In genomic region chr16:74699666-74700065, GRCh38 we compare ENCODE assay signal across 8 cellular contexts. TPM values are rescaled to one million over a fixed set of nuclear protein-coding genes. Genes with fewer than 3 reads are reported as not detected.
A peak's percentile ranks its signal among the peaks of the same experiment; 100 is the strongest.
DNase-seq lines count a peak whose midpoint lies in the region; ATAC-seq and TF ChIP-seq lines count a peak whose summit lies in the region.

No MANE protein-coding gene starts in this region.

- peaks cover 22% of the 10 kb centered on the region for H3K36me3 Mint-ChIP-seq in T-helper 1 cell treated with Interleukin-12 subunit alpha and Interleukin-12 subunit beta and Interleukin-4 antibody, amounts not matched to agents 30 μg/mL and 1 μg/mL, for 36 hours (ENCODE audit: low read depth)

- H3K27me3 ChIP-seq in WERI-Rb-1 (ENCODE audit: insufficient read depth, low read depth, severe bottlenecking) (no peaks in the 10 kb centered on the region), stomach (no peaks in the 10 kb centered on the region)

- peak overlapping the region; percentile 67 for H3K27ac Mint-ChIP-seq in T-helper 1 cell treated with Interleukin-12 subunit alpha and Interleukin-12 subunit beta and Interleukin-4 antibody, amounts not matched to agents 30 μg/mL and 1 μg/mL, for 36 hours

- H3K36me3 ChIP-seq in WERI-Rb-1 (no peaks in the 10 kb centered on the region), stomach (peaks cover 3 to 9% (median 8%) of the 10 kb centered on the region in 4 donors)

- peaks cover 18 to 59% (median 32%) of the 10 kb centered on the region in 4 donors for H3K4me1 ChIP-seq in stomach

- no peak for TF ChIP-seq CTCF in WERI-Rb-1 (IDR thresholded peaks at IDR 0.05; ENCODE audit: low read depth, low read length)
- no peak for TF ChIP-seq CTCF in foreskin fibroblast (IDR thresholded peaks at IDR 0.05; ENCODE audit: low read depth, low read length)
- no peak for TF ChIP-seq CTCF in stomach (IDR thresholded peaks at IDR 0.05)

- H3K4me3 Mint-ChIP-seq in T-helper 1 cell treated with Interleukin-12 subunit alpha and Interleukin-12 subunit beta and Interleukin-4 antibody, amounts not matched to agents 30 μg/mL and 1 μg/mL, for 36 hours: peak overlapping the region; percentile 80

- peaks cover 52% of the 10 kb centered on the region for H3K4me1 Mint-ChIP-seq in T-helper 1 cell treated with Interleukin-12 subunit alpha and Interleukin-12 subunit beta and Interleukin-4 antibody, amounts not matched to agents 30 μg/mL and 1 μg/mL, for 36 hours (ENCODE audit: low read depth)

- no peak for TF ChIP-seq EP300 in stomach (IDR thresholded peaks at IDR 0.05)

- in situ Hi-C loops in ACHN (cut with HindIII; ENCODE audit: low pct_ligation_motif_present, low pct_unique_long_range_greater_than_20kb, low sequenced_read_pairs): loop anchor here (5.0 to 25.0 kb wide), 2 partner anchors 43 to 163 kb away; no protein-coding TSS in a partner anchor

- 52 to 63% (median 61%) methylated on average over 4 of the region's 4 CpGs for WGBS in stomach, 5 donors

- no peaks in the 10 kb centered on the region for H3K9me3 Mint-ChIP-seq in T-helper 1 cell treated with Interleukin-12 subunit alpha and Interleukin-12 subunit beta and Interleukin-4 antibody, amounts not matched to agents 30 μg/mL and 1 μg/mL, for 36 hours

- intact Hi-C loops in stomach (cut with DNase I; ENCODE audit: low total_unique reads): no loop called here

- no peak for ATAC-seq in GM21526 (IDR thresholded peaks at IDR 0.05; ENCODE audit: low FRiP score, unreplicated experiment)

- H3K27me3 Mint-ChIP-seq in T-helper 1 cell treated with Interleukin-12 subunit alpha and Interleukin-12 subunit beta and Interleukin-4 antibody, amounts not matched to agents 30 μg/mL and 1 μg/mL, for 36 hours (ENCODE audit: low read depth): no peaks in the 10 kb centered on the region

- H3K9me3 ChIP-seq in WERI-Rb-1 (ENCODE audit: severe bottlenecking): no peaks in the 10 kb centered on the region
- H3K9me3 ChIP-seq in stomach: no peaks in the 10 kb centered on the region

- H3K4me3 ChIP-seq in WERI-Rb-1 (ENCODE audit: low read depth, low read length): peak overlapping the region; percentile 60
- H3K4me3 ChIP-seq in foreskin fibroblast (ENCODE audit: low read depth in 1 of 2, low read length in 2 of 2): peak overlapping the region; percentile 86 to 87
- H3K4me3 ChIP-seq in stomach: peak overlapping the region; percentile 62 to 76 (median 68)

- H3K27ac ChIP-seq in WERI-Rb-1 (no peak overlapping the region), stomach (peak overlapping the region in 4 of 5 donors; percentile 86 to 92 (median 88))

- TF ChIP-seq POLR2A in stomach (IDR thresholded peaks at IDR 0.05): no peak
- no peak for TF ChIP-seq POLR2A in erythroblast (IDR thresholded peaks at IDR 0.05; ENCODE audit: low read length)

- DNase-seq in T-helper 1 cell (no peak), WERI-Rb-1 (no peak), foreskin fibroblast (no peak), stomach (no peak), ACHN (no peak), erythroblast (lab: John Stamatoyannopoulos, UW) (no peak)

RNA-seq across cellular contexts. Expression of gene MLKL, which starts 1.0 kb away (rescaled TPM):
- total RNA-seq in stomach: 10 to 100 TPM in 3 of 5 donors, 1 to 10 TPM in 2; 6.7 to 23.3 (median 11.6) TPM
- 10 to 100 TPM in 1 of 3 donors, 1 to 10 TPM in 2; 7.3 to 17.4 (median 8.1) TPM for polyA plus RNA-seq in stomach

RNA-seq across cellular contexts. Expression of gene RFWD3, which starts 33.0 kb away (rescaled TPM):
- 10 to 100 TPM; 11.0 to 65.6 (median 16.3) TPM for total RNA-seq in stomach
- 1 to 10 TPM; 4.1 to 6.7 (median 4.5) TPM for polyA plus RNA-seq in stomach
